ENCODE assay signal across 8 cellular contexts in the genomic region with DNA sequence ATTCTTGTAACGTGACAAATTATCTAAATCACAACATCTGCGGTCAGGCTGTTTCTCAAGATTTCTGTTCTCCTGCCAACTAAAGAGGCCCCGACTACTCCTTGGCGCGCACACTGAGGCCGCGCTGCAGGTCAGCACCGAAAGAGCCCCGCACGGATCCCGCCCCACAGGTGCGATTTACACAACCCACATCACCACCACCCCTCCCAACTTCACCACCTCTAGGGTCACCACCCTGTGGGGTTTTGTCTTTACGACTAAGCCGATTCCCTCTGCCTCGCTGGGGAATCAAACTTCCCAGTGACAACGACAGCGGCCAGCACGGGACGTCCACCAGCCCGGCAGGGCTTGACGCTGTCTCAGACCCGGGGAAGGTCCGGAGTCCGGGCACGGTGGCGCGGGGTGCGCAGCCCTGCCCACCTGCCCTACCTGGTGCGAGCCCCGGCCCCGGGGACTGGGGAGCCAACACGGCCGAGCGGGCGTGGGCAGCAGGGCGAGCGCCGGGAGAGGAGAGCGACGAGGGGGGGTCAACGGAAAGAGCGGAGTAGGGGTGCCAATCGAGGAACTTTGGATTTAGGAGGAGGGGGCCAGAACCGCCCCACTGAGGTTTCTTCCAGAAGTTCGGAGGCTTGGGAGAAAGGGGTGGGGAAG. TPM values are rescaled to one million over a fixed set of nuclear protein-coding genes. Genes with fewer than 3 reads are reported as not detected.
DNase-seq lines count a peak whose midpoint lies in the region; ATAC-seq and TF ChIP-seq lines count a peak whose summit lies in the region.

No MANE protein-coding gene starts in this region.

- peak overlapping the region; percentile 79 for H3K27ac ChIP-seq in muscle layer of colon (ENCODE audit: low read depth, low read length)

- peak; percentile 14 for ATAC-seq in HG03064 (IDR thresholded peaks at IDR 0.05; ENCODE audit: low read depth, unreplicated experiment)
- ATAC-seq in WTC11 = peak; percentile 24
- no peak for ATAC-seq in GM21786 (IDR thresholded peaks at IDR 0.05; ENCODE audit: unreplicated experiment)

- peak overlapping the region; percentile 20; the same call in 1 of the 2 replicates for H3K27ac Mint-ChIP-seq in WTC11
- no peak overlapping the region for H3K27ac Mint-ChIP-seq in endothelial cell (ENCODE audit: unreplicated experiment)

- H3K27me3 ChIP-seq in muscle layer of colon (ENCODE audit: control insufficient read depth in 1 of 2, insufficient read depth in 2 of 2, low read length in 2 of 2) = no peaks in the 10 kb centered on the region

- POLR2A ChIA-PET in GM10248 (lab: Yijun Ruan, JAX) (no interaction called here), WTC11 (lab: Charles Lee) (no interaction called here)

- no peaks in the 10 kb centered on the region for H3K9me3 Mint-ChIP-seq in WTC11
- no peaks in the 10 kb centered on the region for H3K9me3 Mint-ChIP-seq in endothelial cell (ENCODE audit: unreplicated experiment)

- CTCF ChIA-PET in GM10248 (lab: Yijun Ruan, JAX) = no interaction called here
- CTCF ChIA-PET in WTC11 (lab: Charles Lee) = no interaction called here

- H3K4me3 Mint-ChIP-seq in WTC11 = peak overlapping the region; percentile 84
- H3K4me3 Mint-ChIP-seq in endothelial cell (ENCODE audit: unreplicated experiment) = peak overlapping the region; percentile 95

- DNase-seq in GM10248 (ENCODE audit: extremely low spot score) (peak; percentile 30), WTC11 (ENCODE audit: low spot score) (peak; percentile 45), endothelial cell (ENCODE audit: low spot score) (peak; percentile 14), GOT3 (lab: John Stamatoyannopoulos, UW) (no peak), DMS79 (lab: John Stamatoyannopoulos, UW) (no peak)

- H3K36me3 Mint-ChIP-seq in WTC11 = no peaks in the 10 kb centered on the region
- H3K36me3 Mint-ChIP-seq in endothelial cell (ENCODE audit: low read depth, unreplicated experiment) = no peaks in the 10 kb centered on the region

- no peaks in the 10 kb centered on the region for H3K9me3 ChIP-seq in muscle layer of colon (ENCODE audit: low read length)

- H3K9ac ChIP-seq in muscle layer of colon (ENCODE audit: low read length) = peak overlapping the region; percentile 19

- TF ChIP-seq CTCF in GM10248 (IDR thresholded peaks at IDR 0.05; ENCODE audit: control extremely low read depth, extremely low read depth, low read depth, missing control alignments) (no peak), WTC11 (IDR thresholded peaks at IDR 0.05) (no peak), endothelial cell (IDR thresholded peaks at IDR 0.05; ENCODE audit: unreplicated experiment) (no peak)

- H3K4me1 Mint-ChIP-seq in WTC11 (peaks cover 48% of the 10 kb centered on the region), endothelial cell (ENCODE audit: unreplicated experiment) (peaks cover 4% of the 10 kb centered on the region)

- H3K27me3 Mint-ChIP-seq in WTC11 (ENCODE audit: low read depth) = peaks cover 3% of the 10 kb centered on the region; the same call in 1 of the 2 replicates
- peaks cover 4% of the 10 kb centered on the region for H3K27me3 Mint-ChIP-seq in endothelial cell (ENCODE audit: unreplicated experiment)

- H3K4me3 ChIP-seq in muscle layer of colon (ENCODE audit: low read depth in 1 of 2, low read length in 2 of 2) = peak overlapping the region; percentile 73 to 87

- peaks cover 6% of the 10 kb centered on the region for H3K4me1 ChIP-seq in muscle layer of colon (ENCODE audit: insufficient read depth, low read length)

- no peaks in the 10 kb centered on the region for H3K36me3 ChIP-seq in muscle layer of colon (ENCODE audit: insufficient read depth, low read length)

TF ChIP-seq in WTC11, 78 proteins besides CTCF, POLR2A, EP300 and RAD21:
- TF ChIP-seq, protein P1, sequence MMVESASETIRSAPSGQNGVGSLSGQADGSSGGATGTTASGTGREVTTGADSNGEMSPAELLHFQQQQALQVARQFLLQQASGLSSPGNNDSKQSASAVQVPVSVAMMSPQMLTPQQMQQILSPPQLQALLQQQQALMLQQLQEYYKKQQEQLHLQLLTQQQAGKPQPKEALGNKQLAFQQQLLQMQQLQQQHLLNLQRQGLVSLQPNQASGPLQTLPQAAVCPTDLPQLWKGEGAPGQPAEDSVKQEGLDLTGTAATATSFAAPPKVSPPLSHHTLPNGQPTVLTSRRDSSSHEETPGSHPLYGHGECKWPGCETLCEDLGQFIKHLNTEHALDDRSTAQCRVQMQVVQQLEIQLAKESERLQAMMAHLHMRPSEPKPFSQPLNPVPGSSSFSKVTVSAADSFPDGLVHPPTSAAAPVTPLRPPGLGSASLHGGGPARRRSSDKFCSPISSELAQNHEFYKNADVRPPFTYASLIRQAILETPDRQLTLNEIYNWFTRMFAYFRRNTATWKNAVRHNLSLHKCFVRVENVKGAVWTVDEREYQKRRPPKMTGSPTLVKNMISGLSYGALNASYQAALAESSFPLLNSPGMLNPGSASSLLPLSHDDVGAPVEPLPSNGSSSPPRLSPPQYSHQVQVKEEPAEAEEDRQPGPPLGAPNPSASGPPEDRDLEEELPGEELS (CRISPR knock-in tag; IDR thresholded peaks at IDR 0.05) = peak; percentile 53; the same call in 1 of the 2 replicates
- TF ChIP-seq NR1H2 (CRISPR knock-in tag; IDR thresholded peaks at IDR 0.05) = no peak

RNA-seq across cellular contexts. Expression of a gene that starts 0.8 kb away (rescaled TPM):
- total RNA-seq in WTC11 (2021) (37.3 to 44.8 TPM (median 42.7 TPM) in 3 replicates), endothelial cell (ENCODE audit: unreplicated experiment) (34.2 TPM)

Comparison
In these comparisons a context has a peak if more than half of its experiments do, and no peak if none do; other contexts are left out.
1. DNase-seq: peak in GM10248 (single experiment), WTC11 (single experiment) and endothelial cell (single experiment); none in GOT3 (single experiment) and DMS79 (single experiment).